8 cellular contexts compared by ENCODE assay signal in the genomic region with DNA sequence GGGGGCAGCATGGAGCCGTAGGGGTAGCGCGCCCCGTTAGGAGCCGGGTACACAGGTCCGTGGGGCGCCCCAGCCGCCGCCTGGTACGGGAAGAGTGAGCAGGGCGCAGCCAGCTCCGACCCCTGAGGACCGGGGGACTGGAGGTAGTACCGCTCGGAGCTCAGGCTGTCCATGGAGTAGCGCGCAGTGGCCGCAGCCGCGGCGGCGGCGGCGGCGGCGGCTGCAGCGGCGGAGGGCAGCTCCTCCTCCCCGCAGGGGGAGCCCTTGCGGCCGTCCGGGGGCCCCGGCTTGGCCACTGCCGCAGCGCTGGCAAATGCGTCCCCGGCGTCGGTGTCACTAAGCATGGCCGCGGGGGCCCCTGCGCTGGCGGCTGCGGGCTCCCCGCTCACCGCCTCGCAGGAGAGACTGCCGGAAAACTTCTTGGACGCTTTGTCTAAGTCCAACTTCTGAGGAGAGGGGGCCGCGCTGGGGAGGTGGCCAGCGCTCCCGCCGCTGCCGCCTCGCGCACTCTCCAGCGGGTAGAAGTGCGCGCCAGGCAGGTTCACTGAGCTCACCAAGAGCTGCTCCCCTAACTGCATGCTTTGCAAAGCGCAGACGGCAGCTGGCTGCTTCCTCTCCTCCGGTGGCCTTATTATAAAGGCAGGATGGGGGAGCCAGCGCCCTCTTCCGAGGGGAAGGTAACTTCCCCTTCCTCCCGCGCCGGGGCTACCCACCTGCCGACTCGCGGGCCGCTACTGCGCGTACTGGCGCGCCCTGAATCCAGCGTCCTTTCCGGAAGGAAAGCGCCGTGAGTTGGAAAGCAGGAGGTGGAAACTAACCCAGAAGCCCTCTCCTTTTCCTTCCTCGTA. TPM values are rescaled to one million over a fixed set of nuclear protein-coding genes. Genes with fewer than 3 reads are reported as not detected.
DNase-seq lines count a peak whose midpoint lies in the region; ATAC-seq, FAIRE-seq and TF ChIP-seq lines count a peak whose summit lies in the region.

A gene (minus strand): TSS at position 607 of the 848 bp plus-strand sequence. CDS start 29 bp downstream, at position 578.

- DNase-seq in AG04449 (ENCODE audit: low read depth, low spot score) = no peak
- peak; percentile 83 for DNase-seq in NCI-H748 (lab: John Stamatoyannopoulos, UW; ENCODE audit: unreplicated experiment)
- DNase-seq in activated CD8-positive, alpha-beta memory T cell treated with anti-CD3 and anti-CD28 coated beads for 24 hours = peak; percentile 93
- peak; percentile 22 for DNase-seq in epithelial cell of prostate (ENCODE audit: low read depth, low spot score)
- no peak for DNase-seq in neural crest cell (ENCODE audit: low read depth, low spot score)
- DNase-seq in frontal cortex (ENCODE audit: low spot score in 2 of 2) = no peak

- peak within 1 kb of the TSS; percentile 30 for H3K4me3 ChIP-seq in AG04449 (ENCODE audit: low read depth, low read length)

- H3K27ac ChIP-seq in epithelial cell of prostate = no peak within 1 kb of the TSS

- POLR2A ChIA-PET in AG04449 (lab: Yijun Ruan, JAX) = no interaction called here

- TF ChIP-seq CTCF in AG04449 (IDR thresholded peaks at IDR 0.05; ENCODE audit: insufficient read depth, low read length, missing control alignments) (no peak), neural crest cell (conservative IDR thresholded peaks at IDR 0.05) (peak; percentile 49)

- no peak for FAIRE-seq in frontal cortex (lab: Jason Lieb, UNC)

- CTCF ChIA-PET in AG04449 (lab: Yijun Ruan, JAX) = interaction anchor here (0.7 to 2.4 kb wide), 5 partner anchors 10 to 606 kb away, joined by 3 to 13 read pairs (median 3); no protein-coding TSS in a partner anchor

- peaks cover 96% of the 10 kb centered on the region for H3K27me3 Mint-ChIP-seq in neural crest cell (ENCODE audit: low read depth)

- peak; percentile 44 for ATAC-seq in GM18873 (IDR thresholded peaks at IDR 0.05; ENCODE audit: low FRiP score, unreplicated experiment)
- peak; percentile 62 for ATAC-seq in HG03103 (IDR thresholded peaks at IDR 0.05; ENCODE audit: low read depth, unreplicated experiment)

- peaks cover 3% of the 10 kb centered on the region for H3K36me3 Mint-ChIP-seq in neural crest cell (ENCODE audit: low read depth)

- peaks cover 28% of the 10 kb centered on the region for H3K4me1 Mint-ChIP-seq in neural crest cell

- H3K4me3 Mint-ChIP-seq in neural crest cell = peak within 1 kb of the TSS; percentile 77

- no peak within 1 kb of the TSS for H3K27ac Mint-ChIP-seq in neural crest cell (ENCODE audit: unreplicated experiment)

- H3K9me3 Mint-ChIP-seq in neural crest cell = no peaks in the 10 kb centered on the region

RNA-seq across cellular contexts. Expression of the gene that starts here (rescaled TPM):
- total RNA-seq in neural crest cell (not detected in 2 replicates), frontal cortex (6.9 TPM)

Comparison
In these comparisons a context has a peak if more than half of its experiments do, and no peak if none do; other contexts are left out.
1. DNase-seq: peak in NCI-H748 (single experiment), activated CD8-positive, alpha-beta memory T cell treated with anti-CD3 and anti-CD28 coated beads for 24 hours (single experiment) and epithelial cell of prostate (single experiment); none in AG04449 (single experiment), neural crest cell (single experiment) and frontal cortex (0 of 2).